20 cellular contexts compared by ENCODE assay signal in the genomic region with DNA sequence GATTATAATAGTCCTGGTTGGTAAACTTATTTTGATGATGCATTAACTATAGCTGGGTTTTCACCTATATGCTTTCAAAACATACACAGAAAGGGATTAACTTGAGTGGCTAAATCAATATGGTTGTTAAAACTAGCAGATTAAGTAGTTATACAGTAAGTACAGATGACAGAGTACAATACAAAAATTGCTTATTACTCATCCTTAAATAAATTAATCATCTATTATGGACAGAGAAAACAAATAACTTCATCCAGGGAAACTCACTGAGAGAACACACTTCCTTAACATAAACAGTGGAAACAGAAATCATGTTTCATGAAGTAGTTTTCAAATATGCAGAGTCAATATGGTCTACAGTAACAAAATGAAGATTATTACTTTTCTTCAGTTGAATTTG.
DNase-seq lines count a peak whose midpoint lies in the region; ATAC-seq, FAIRE-seq and TF ChIP-seq lines count a peak whose summit lies in the region.
"Had no signal": no experiment of that assay in that cellular context is flagged by ENCODE, and none has a peak within 500 bp of the region (broad histone marks: within the 10 kb centered on the region; RNA-seq: fewer than 3 reads in every experiment).

No MANE protein-coding gene starts in this region.

- no peaks in the 10 kb centered on the region for H3F3A ChIP-seq in smooth muscle cell (ENCODE audit: low read depth)

- ATAC-seq in left ventricle myocardium superior, result no peak
- ATAC-seq: HCT116 had no signal

- H4K20me1 ChIP-seq in osteoblast (ENCODE audit: insufficient read depth, low read length) (no peaks in the 10 kb centered on the region), smooth muscle cell (ENCODE audit: low read depth) (no peaks in the 10 kb centered on the region)

- H3K27me3 Mint-ChIP-seq in activated T-helper 2 cell treated with anti-CD3 and anti-CD28 coated beads, Interferon-gamma antibody, Interleukin-2, Interleukin-4, amounts not matched to agents 10 μg/mL and 5 μg/mL and 100 μg/mL, durations not matched to agents 14 hours and 24 hours and 36 hours (ENCODE audit: low read depth), result no peaks in the 10 kb centered on the region

- H3K27ac ChIP-seq in osteoblast (ENCODE audit: low read depth, low read length), result no peak overlapping the region
- H3K27ac ChIP-seq in smooth muscle cell (ENCODE audit: low read depth), result no peak overlapping the region

- H3K9me3 ChIP-seq in osteoblast (ENCODE audit: low read depth, low read length) (no peaks in the 10 kb centered on the region), smooth muscle cell (replicated peaks; ENCODE audit: low read depth) (no peaks in the 10 kb centered on the region)

- no peak for TF ChIP-seq CTCF in bronchial epithelial cell (IDR thresholded peaks at IDR 0.05; ENCODE audit: insufficient read depth, low read length, severe bottlenecking)
- no peak for TF ChIP-seq CTCF in epithelial cell of esophagus (IDR thresholded peaks at IDR 0.05; ENCODE audit: insufficient read depth, low read depth, low read length, missing control alignments)
- TF ChIP-seq CTCF in osteoblast (IDR thresholded peaks at IDR 0.05; ENCODE audit: extremely low read depth, low read depth, low read length), result no peak
- TF ChIP-seq CTCF in smooth muscle cell (IDR thresholded peaks at IDR 0.05; ENCODE audit: borderline replicate concordance, insufficient read depth, poor library complexity, severe bottlenecking), result no peak

- H3K9me3 Mint-ChIP-seq in activated T-helper 2 cell treated with anti-CD3 and anti-CD28 coated beads, Interferon-gamma antibody, Interleukin-2, Interleukin-4, amounts not matched to agents 10 μg/mL and 5 μg/mL and 100 μg/mL, durations not matched to agents 14 hours and 24 hours and 36 hours, result no peaks in the 10 kb centered on the region
- H3K9me3 Mint-ChIP-seq: CD4-positive, alpha-beta memory T cell had no signal

- H3K4me1 ChIP-seq in osteoblast (ENCODE audit: insufficient read depth, low read length) (no peaks in the 10 kb centered on the region), smooth muscle cell (ENCODE audit: low read depth) (no peaks in the 10 kb centered on the region)

- H3K9ac ChIP-seq in smooth muscle cell (ENCODE audit: low read depth), result no peak overlapping the region

- no peaks in the 10 kb centered on the region for H3K36me3 Mint-ChIP-seq in activated T-helper 2 cell treated with anti-CD3 and anti-CD28 coated beads, Interferon-gamma antibody, Interleukin-2, Interleukin-4, amounts not matched to agents 10 μg/mL and 5 μg/mL and 100 μg/mL, durations not matched to agents 14 hours and 24 hours and 36 hours (ENCODE audit: low read depth)
- H3K36me3 Mint-ChIP-seq: CD4-positive, alpha-beta memory T cell had no signal

- no peaks in the 10 kb centered on the region for H3K36me3 ChIP-seq in bronchial epithelial cell (ENCODE audit: control insufficient read depth, insufficient read depth, low read length)
- H3K36me3 ChIP-seq in osteoblast (ENCODE audit: insufficient read depth, low read length), result no peaks in the 10 kb centered on the region
- H3K36me3 ChIP-seq in smooth muscle cell (ENCODE audit: low read depth), result no peaks in the 10 kb centered on the region

- no peak overlapping the region for H3K4me3 Mint-ChIP-seq in activated T-helper 2 cell treated with anti-CD3 and anti-CD28 coated beads, Interferon-gamma antibody, Interleukin-2, Interleukin-4, amounts not matched to agents 10 μg/mL and 5 μg/mL and 100 μg/mL, durations not matched to agents 14 hours and 24 hours and 36 hours (ENCODE audit: low read depth)
- H3K4me3 Mint-ChIP-seq: CD4-positive, alpha-beta memory T cell had no signal

- H3K4me3 ChIP-seq in bronchial epithelial cell (ENCODE audit: low read depth, low read length), result no peak overlapping the region
- H3K4me3 ChIP-seq in epithelial cell of esophagus (ENCODE audit: low read length), result no peak overlapping the region
- no peak overlapping the region for H3K4me3 ChIP-seq in osteoblast (ENCODE audit: insufficient read depth, low read length)
- no peak overlapping the region for H3K4me3 ChIP-seq in smooth muscle cell

- H3K27ac Mint-ChIP-seq in activated T-helper 2 cell treated with anti-CD3 and anti-CD28 coated beads, Interferon-gamma antibody, Interleukin-2, Interleukin-4, amounts not matched to agents 10 μg/mL and 5 μg/mL and 100 μg/mL, durations not matched to agents 14 hours and 24 hours and 36 hours, result no peak overlapping the region
- H3K27ac Mint-ChIP-seq: CD4-positive, alpha-beta memory T cell had no signal

- DNase-seq in DMS53 treated with DMSO at 0.1 percent for 48 hours (lab: John Stamatoyannopoulos, UW; ENCODE audit: unreplicated experiment) (peak; percentile 54), bronchial epithelial cell (ENCODE audit: low read depth) (peak; percentile 42), epithelial cell of esophagus (ENCODE audit: low read depth) (peak; percentile 5), osteoblast (ENCODE audit: insufficient read length, low spot score, missing footprints) (peak; percentile 21), left ventricle myocardium superior (no peak), smooth muscle cell (lab: John Stamatoyannopoulos, UW; ENCODE audit: unreplicated experiment) (no peak)
- no peak for DNase-seq in activated T-helper 2 cell treated with anti-CD3 and anti-CD28 coated beads, Interferon-gamma antibody, Interleukin-2, Interleukin-4, amounts not matched to agents 10 μg/mL and 5 μg/mL and 100 μg/mL, durations not matched to agents 14 hours and 24 hours and 36 hours (ENCODE audit: low spot score)
- no peak for DNase-seq in NK-92 treated with Interleukin-12 subunit alpha and Interleukin-12 subunit beta, amount 100 ng/mL, for 24 hours (lab: John Stamatoyannopoulos, UW)
- DNase-seq: C1 segment of cervical spinal cord; Calu3; CD4-positive, alpha-beta memory T cell; COR-L47; DMS153; DMS79 treated with DMSO at 0.1 percent for 48 hours; GF-D8; GOT3 had no signal

- H2AFZ ChIP-seq in osteoblast (ENCODE audit: low read length), result no peak overlapping the region
- H2AFZ ChIP-seq in smooth muscle cell (ENCODE audit: low read depth), result no peak overlapping the region

- no peaks in the 10 kb centered on the region for H3K27me3 ChIP-seq in bronchial epithelial cell (ENCODE audit: control insufficient read depth, insufficient read depth, low read length)
- peaks cover 43% of the 10 kb centered on the region for H3K27me3 ChIP-seq in osteoblast (ENCODE audit: insufficient read depth, low read length)
- H3K27me3 ChIP-seq in smooth muscle cell (ENCODE audit: low read depth), result no peaks in the 10 kb centered on the region

- no peak for FAIRE-seq in bronchial epithelial cell (lab: Jason Lieb, UNC)
- FAIRE-seq: GM12891, GM18507, H54 had no signal

- H3K4me1 Mint-ChIP-seq in activated T-helper 2 cell treated with anti-CD3 and anti-CD28 coated beads, Interferon-gamma antibody, Interleukin-2, Interleukin-4, amounts not matched to agents 10 μg/mL and 5 μg/mL and 100 μg/mL, durations not matched to agents 14 hours and 24 hours and 36 hours (ENCODE audit: low read depth), result no peaks in the 10 kb centered on the region
- H3K4me1 Mint-ChIP-seq: CD4-positive, alpha-beta memory T cell had no signal

- no peaks in the 10 kb centered on the region for H3K79me2 ChIP-seq in osteoblast (ENCODE audit: insufficient read depth, low read length)
- H3K79me2 ChIP-seq in smooth muscle cell (ENCODE audit: low read depth), result no peaks in the 10 kb centered on the region

- no peak overlapping the region for H3K4me2 ChIP-seq in osteoblast (ENCODE audit: insufficient read depth, low read length)
- no peak overlapping the region for H3K4me2 ChIP-seq in smooth muscle cell

- intact Hi-C loops in left ventricle myocardium superior (cut with micrococcal nuclease), result no loop called here
- intact Hi-C loops in activated T-helper 2 cell treated with anti-CD3 and anti-CD28 coated beads, Interferon-gamma antibody, Interleukin-2, Interleukin-4, amounts not matched to agents 10 μg/mL and 5 μg/mL and 100 μg/mL, durations not matched to agents 14 hours and 24 hours and 36 hours (cut with micrococcal nuclease), result no loop called here

Comparison
In these comparisons a context has a peak if more than half of its experiments do, and no peak if none do; other contexts are left out.
1. DNase-seq: peak in DMS53 treated with DMSO at 0.1 percent for 48 hours (single experiment), bronchial epithelial cell (single experiment), epithelial cell of esophagus (single experiment) and osteoblast (single experiment); none in left ventricle myocardium superior (single experiment), activated T-helper 2 cell treated with anti-CD3 and anti-CD28 coated beads, Interferon-gamma antibody, Interleukin-2, Interleukin-4, amounts not matched to agents 10 μg/mL and 5 μg/mL and 100 μg/mL, durations not matched to agents 14 hours and 24 hours and 36 hours (single experiment), NK-92 treated with Interleukin-12 subunit alpha and Interleukin-12 subunit beta, amount 100 ng/mL, for 24 hours (single experiment) and smooth muscle cell (single experiment).